23 cellular contexts compared by ENCODE assay signal in genomic region chr15:28932361-28932760, GRCh38.
"Had no signal": no experiment of that assay in that cellular context is flagged by ENCODE, and none has a peak within 500 bp of the region (broad histone marks: within the 10 kb centered on the region; RNA-seq: fewer than 3 reads in every experiment).

No MANE protein-coding gene starts in this region.

- H3K9me3 ChIP-seq: colonic mucosa, esophagus squamous epithelium, gastroesophageal sphincter, psoas muscle, uterus had no signal

- H3K36me3 ChIP-seq: colonic mucosa, esophagus squamous epithelium, gastroesophageal sphincter, left ventricle myocardium inferior, stomach, uterus had no signal

- DNase-seq: colonic mucosa; dermis blood vessel endothelial cell; esophagus squamous epithelium; foreskin fibroblast; immature natural killer cell; left cardiac atrium; left ventricle myocardium inferior; mesenchymal stem cell; midbrain; nephron progenitor cell; psoas muscle; retina; stimulated activated CD4-positive, alpha-beta T cell treated with anti-CD3 and anti-CD28 coated beads, Interleukin-12 subunit alpha, Interleukin-12 subunit beta, amount 100 ng/mL, for 4 hours; stimulated activated naive CD4-positive, alpha-beta T cell; stomach; substantia nigra; trophoblast cell; uterus had no signal

- H3K9me3 Mint-ChIP-seq: immature natural killer cell had no signal

- H3K4me3 Mint-ChIP-seq: immature natural killer cell, nephron progenitor cell had no signal

- H3K4me3 ChIP-seq: colonic mucosa, esophagus squamous epithelium, gastroesophageal sphincter, left ventricle myocardium inferior, lung, psoas muscle, skin epidermis, stomach, uterus had no signal

- H3K27me3 ChIP-seq: colonic mucosa, esophagus squamous epithelium, gastroesophageal sphincter, uterus had no signal

- H3K27ac ChIP-seq: colonic mucosa, esophagus squamous epithelium, gastroesophageal sphincter, left ventricle myocardium inferior, parathyroid adenoma, psoas muscle, skin epidermis, stomach, uterus had no signal

- H3K4me1 ChIP-seq: colonic mucosa, esophagus squamous epithelium, gastroesophageal sphincter, parathyroid adenoma, psoas muscle, stomach, uterus had no signal

- ATAC-seq: gastroesophageal sphincter, left cardiac atrium, psoas muscle, sciatic nerve had no signal

- H3K27ac Mint-ChIP-seq: nephron progenitor cell had no signal
